11 cellular contexts compared by ENCODE assay signal in genomic region chr9:69946800-69947437, GRCh38.
DNase-seq lines count a peak whose midpoint lies in the region; ATAC-seq and TF ChIP-seq lines count a peak whose summit lies in the region.
"Had no signal": no experiment of that assay in that cellular context is flagged by ENCODE, and none has a peak within 500 bp of the region (broad histone marks: within the 10 kb centered on the region; RNA-seq: fewer than 3 reads in every experiment).

No MANE protein-coding gene starts in this region.

- H3K4me1 Mint-ChIP-seq in activated T-cell treated with anti-CD3 and anti-CD28 coated beads, Interleukin-2, amount 50 U/mL, for 24 hours (ENCODE audit: low read depth): no peaks in the 10 kb centered on the region
- H3K4me1 Mint-ChIP-seq: activated CD8-positive, alpha-beta memory T cell treated with anti-CD3 and anti-CD28 coated beads, Interleukin-2, amount 10 ng/mL, durations not matched to agents 7 days and 5 days; natural killer cell had no signal

- H3K27ac ChIP-seq in SJSA1: peak overlapping the region; percentile 98
- no peak overlapping the region for H3K27ac ChIP-seq in foreskin keratinocyte

- H3K4me1 ChIP-seq in SJSA1 (replicated peaks): peaks cover 57% of the 10 kb centered on the region
- H3K4me1 ChIP-seq in foreskin keratinocyte: peaks cover 13% of the 10 kb centered on the region

- H3K36me3 ChIP-seq in SJSA1: no peaks in the 10 kb centered on the region

- peak; percentile 78 for ATAC-seq in foreskin keratinocyte
- no peak for ATAC-seq in GM19324 (IDR thresholded peaks at IDR 0.05; ENCODE audit: low FRiP score, unreplicated experiment)
- no peak for ATAC-seq in HG03039 (IDR thresholded peaks at IDR 0.05; ENCODE audit: unreplicated experiment)
- ATAC-seq: activated CD8-positive, alpha-beta memory T cell treated with anti-CD3 and anti-CD28 coated beads, Interleukin-2, amount 10 ng/mL, durations not matched to agents 7 days and 5 days; natural killer cell had no signal

- peaks cover 3% of the 10 kb centered on the region for H3K9me3 Mint-ChIP-seq in activated T-cell treated with anti-CD3 and anti-CD28 coated beads, Interleukin-2, amount 50 U/mL, for 24 hours
- H3K9me3 Mint-ChIP-seq: IgD-negative memory B cell, natural killer cell had no signal

- 0 out of 2 replicates have a peak, but pooled peaks cover 3% of the 10 kb centered on the region for H3K9me3 ChIP-seq in SJSA1 (replicated peaks)

- H3K36me3 Mint-ChIP-seq in activated T-cell treated with anti-CD3 and anti-CD28 coated beads, Interleukin-2, amount 50 U/mL, for 24 hours (ENCODE audit: low read depth): no peaks in the 10 kb centered on the region
- H3K36me3 Mint-ChIP-seq: activated CD8-positive, alpha-beta memory T cell treated with anti-CD3 and anti-CD28 coated beads, Interleukin-2, amount 10 ng/mL, durations not matched to agents 7 days and 5 days; IgD-negative memory B cell; natural killer cell had no signal

- DNase-seq in H4 (ENCODE audit: low spot score) (peak; percentile 86), SJSA1 (ENCODE audit: low read depth in 1 of 2, low spot score in 2 of 2) (peak; percentile 71 to 79), foreskin keratinocyte (peak; percentile 23 to 65), retinal pigment epithelial cell (ENCODE audit: low read depth) (peak; percentile 64)
- DNase-seq in activated T-cell treated with anti-CD3 and anti-CD28 coated beads, Interleukin-2, amount 50 U/mL, for 24 hours: no peak
- no peak for DNase-seq in NK-92 treated with Interleukin-12 subunit alpha and Interleukin-12 subunit beta, amount 100 ng/mL, for 24 hours (lab: John Stamatoyannopoulos, UW)
- DNase-seq: activated CD8-positive, alpha-beta memory T cell treated with anti-CD3 and anti-CD28 coated beads, Interleukin-2, amount 10 ng/mL, durations not matched to agents 7 days and 5 days; natural killer cell had no signal

- no peak overlapping the region for H3K27ac Mint-ChIP-seq in activated T-cell treated with anti-CD3 and anti-CD28 coated beads, Interleukin-2, amount 50 U/mL, for 24 hours
- H3K27ac Mint-ChIP-seq: activated CD8-positive, alpha-beta memory T cell treated with anti-CD3 and anti-CD28 coated beads, Interleukin-2, amount 10 ng/mL, durations not matched to agents 7 days and 5 days; IgD-negative memory B cell; natural killer cell had no signal

- TF ChIP-seq CTCF in foreskin keratinocyte (conservative IDR thresholded peaks at IDR 0.05) (no peak), retinal pigment epithelial cell (conservative IDR thresholded peaks at IDR 0.05; ENCODE audit: low read depth, low read length) (no peak)

- no peak overlapping the region for H3K4me3 Mint-ChIP-seq in activated T-cell treated with anti-CD3 and anti-CD28 coated beads, Interleukin-2, amount 50 U/mL, for 24 hours
- H3K4me3 Mint-ChIP-seq: activated CD8-positive, alpha-beta memory T cell treated with anti-CD3 and anti-CD28 coated beads, Interleukin-2, amount 10 ng/mL, durations not matched to agents 7 days and 5 days; IgD-negative memory B cell; natural killer cell had no signal

- H3K27me3 ChIP-seq in SJSA1 (replicated peaks): no peaks in the 10 kb centered on the region
- no peaks in the 10 kb centered on the region for H3K27me3 ChIP-seq in foreskin keratinocyte

- H3K4me3 ChIP-seq in SJSA1 (no peak overlapping the region), retinal pigment epithelial cell (ENCODE audit: low read length) (no peak overlapping the region)

- peaks cover 34% of the 10 kb centered on the region for H3K27me3 Mint-ChIP-seq in activated T-cell treated with anti-CD3 and anti-CD28 coated beads, Interleukin-2, amount 50 U/mL, for 24 hours
- H3K27me3 Mint-ChIP-seq: activated CD8-positive, alpha-beta memory T cell treated with anti-CD3 and anti-CD28 coated beads, Interleukin-2, amount 10 ng/mL, durations not matched to agents 7 days and 5 days had no signal

Comparison
In these comparisons a context has a peak if more than half of its experiments do, and no peak if none do; other contexts are left out.
1. DNase-seq: peak in H4 (single experiment), SJSA1 (2 of 2), foreskin keratinocyte (2 of 2) and retinal pigment epithelial cell (single experiment); none in activated T-cell treated with anti-CD3 and anti-CD28 coated beads, Interleukin-2, amount 50 U/mL, for 24 hours (single experiment) and NK-92 treated with Interleukin-12 subunit alpha and Interleukin-12 subunit beta, amount 100 ng/mL, for 24 hours (single experiment).